ENCODE assay signal across 21 cellular contexts in the genomic region with DNA sequence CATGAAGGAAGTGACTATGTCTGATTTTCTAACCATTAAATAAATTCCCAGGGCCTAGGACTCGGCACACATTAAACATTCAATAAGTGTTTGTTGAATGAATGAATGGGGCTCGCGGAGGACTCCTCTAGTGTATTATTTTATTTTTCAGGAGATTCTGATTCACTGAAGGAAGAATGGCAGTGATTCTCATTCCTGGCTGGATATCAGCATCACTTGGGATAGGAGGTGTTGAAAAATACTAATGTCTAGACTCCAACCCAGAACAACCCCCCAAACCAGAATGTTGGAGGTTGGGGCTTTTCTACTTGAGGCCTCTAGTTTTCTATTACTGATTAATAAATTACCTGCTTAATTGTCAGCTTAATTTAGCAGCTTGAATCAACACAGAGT.
A peak's percentile ranks its signal among the peaks of the same experiment; 100 is the strongest.
DNase-seq lines count a peak whose midpoint lies in the region; ATAC-seq and TF ChIP-seq lines count a peak whose summit lies in the region.
"Had no signal": no experiment of that assay in that cellular context is flagged by ENCODE, and none has a peak within 500 bp of the region (broad histone marks: within the 10 kb centered on the region; RNA-seq: fewer than 3 reads in every experiment).

No MANE protein-coding gene starts in this region.

- intact Hi-C loops in Right ventricle myocardium inferior (cut with DNase I) = no loop called here
- intact Hi-C loops in cardiac septum (cut with DNase I) = no loop called here
- intact Hi-C loops in PC-3 (cut with micrococcal nuclease) = no loop called here
- intact Hi-C loops in heart right ventricle (cut with DNase I) = no loop called here
- intact Hi-C loops in sciatic nerve (cut with DNase I) = no loop called here

- H3K9me3 ChIP-seq in PC-3 (ENCODE audit: low read length) (no peaks in the 10 kb centered on the region), heart right ventricle (peaks cover 0 to under 1% (median 0%) of the 10 kb centered on the region in 11 donors)
- H3K9me3 ChIP-seq: BE2C, HAP-1, MG63 had no signal

- POLR2A ChIA-PET in PC-3 (lab: Charles Lee; ENCODE audit: unreplicated experiment) = no interaction called here

- H3K9me2 ChIP-seq in PC-3 (replicated peaks; ENCODE audit: low read length) = no peaks in the 10 kb centered on the region

- no peak for TF ChIP-seq CTCF in PC-3 (conservative IDR thresholded peaks at IDR 0.05; ENCODE audit: low read depth, low read length)
- no peak for TF ChIP-seq CTCF in heart right ventricle (IDR thresholded peaks at IDR 0.05)

- CTCF ChIA-PET in PC-3 (lab: Charles Lee) = no interaction called here

- H3K4me1 ChIP-seq in PC-3 (ENCODE audit: insufficient read depth, low read length) (peaks cover 26% of the 10 kb centered on the region), heart right ventricle (peaks cover 0 to 17% (median 9%) of the 10 kb centered on the region in 9 donors)
- H3K4me1 ChIP-seq: BE2C, HAP-1 had no signal

- no peak overlapping the region for H3K9ac ChIP-seq in PC-3 (ENCODE audit: low read length)

- H2AFZ ChIP-seq in PC-3 (ENCODE audit: low read length) = no peak overlapping the region

- DNase-seq in Right ventricle myocardium inferior (ENCODE audit: missing footprints) (no peak), cardiac septum (ENCODE audit: low spot score) (no peak), PC-3 (no peak), heart right ventricle (no peak), sciatic nerve (ENCODE audit: low spot score) (no peak), HCEC 1CT (no peak), HuH-7 (ENCODE audit: low spot score) (no peak), SKM-1 treated with dmso at 0.1 percent for 144 hours (lab: John Stamatoyannopoulos, UW; ENCODE audit: unreplicated experiment) (no peak)
- DNase-seq: 8988T, ACHN, BE2C, GOT3, NCI-H526, NCI-H82, SIG-M5, SW 1271 had no signal

- BruUV-seq in PC-3 (replicated peaks; lab: Mats Ljungman, UMichigan) = no TSS peak

- peak overlapping the region; percentile 66 for H3K27ac ChIP-seq in PC-3 (ENCODE audit: low read length)
- peak overlapping the region in 3 of 10 donors; percentile 25 to 60 (median 40) for H3K27ac ChIP-seq in heart right ventricle
- H3K27ac ChIP-seq: RWPE1, SK-N-MC had no signal

- no peaks in the 10 kb centered on the region for H4K20me1 ChIP-seq in PC-3 (ENCODE audit: low read length)

- no peak overlapping the region for H3K4me3 ChIP-seq in PC-3 (ENCODE audit: low read length)
- no peak overlapping the region for H3K4me3 ChIP-seq in heart right ventricle
- H3K4me3 ChIP-seq: HAP-1, MG63, SK-N-MC had no signal

- WGBS in heart right ventricle, 2 donors = 77 to 80% methylated on average over 3 of the region's 3 CpGs

- H3F3A ChIP-seq in PC-3 (ENCODE audit: low read length, unreplicated experiment) = no peaks in the 10 kb centered on the region

- H3K27me3 ChIP-seq in PC-3 (ENCODE audit: low read length) (no peaks in the 10 kb centered on the region), heart right ventricle (no peaks in the 10 kb centered on the region)
- H3K27me3 ChIP-seq: BE2C, MG63 had no signal

- peak; percentile 51 for ATAC-seq in Right ventricle myocardium inferior
- ATAC-seq in PC-3 = no peak
- peak in 5 of 8 donors; percentile 9 to 49 (median 28) for ATAC-seq in heart right ventricle
- peak; percentile 28 for ATAC-seq in sciatic nerve
- ATAC-seq: Panc1 had no signal

- H3K79me2 ChIP-seq in PC-3 (ENCODE audit: low read length) = no peaks in the 10 kb centered on the region

- H3K36me3 ChIP-seq in PC-3 (ENCODE audit: low read depth, low read length) (no peaks in the 10 kb centered on the region), heart right ventricle (no peaks in the 10 kb centered on the region)
- H3K36me3 ChIP-seq: BE2C, HAP-1, MG63 had no signal

- peak overlapping the region; percentile 51 for H3K4me2 ChIP-seq in PC-3 (ENCODE audit: low read length)
